Comparison of ENCODE assay signal across 11 cellular contexts in the genomic region with DNA sequence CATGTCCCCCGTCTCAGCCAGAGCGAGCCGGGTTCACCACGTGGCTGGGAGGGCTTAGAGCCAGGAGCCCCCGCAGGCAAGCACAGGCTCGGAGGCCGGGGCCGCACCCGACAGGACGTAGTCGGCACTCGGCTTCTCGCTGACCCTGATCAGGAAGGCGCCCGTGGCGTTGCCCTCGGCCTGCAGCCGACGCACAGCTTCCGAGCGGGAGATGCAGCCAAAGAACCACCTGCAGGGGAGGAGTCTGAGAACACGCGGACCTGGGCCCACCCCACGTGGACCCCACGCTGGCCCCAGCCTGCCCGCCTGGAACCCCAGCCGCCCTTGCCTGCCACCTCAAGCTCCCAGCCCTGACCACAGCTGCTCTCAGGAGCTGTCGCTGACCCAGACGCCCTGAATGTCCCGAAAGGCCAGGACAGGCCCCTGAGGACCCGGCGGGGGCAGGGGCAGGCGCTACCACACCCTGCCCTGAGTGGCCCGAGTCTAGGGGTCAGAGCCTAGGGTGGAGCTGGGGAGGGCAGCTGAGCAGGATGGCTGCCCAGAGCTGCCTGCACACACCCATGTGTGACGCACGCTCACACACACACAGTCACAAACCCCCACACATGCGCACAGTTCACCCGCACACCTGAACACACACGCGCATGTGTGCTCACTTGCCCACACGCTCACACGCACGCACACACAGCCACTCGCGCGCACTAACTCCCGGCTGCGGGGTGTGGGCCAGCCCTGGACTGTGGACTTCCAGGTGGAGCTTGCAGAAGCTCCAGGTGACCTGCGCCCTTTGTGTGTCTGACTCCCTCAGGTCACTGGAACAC. TPM values are rescaled to one million over a fixed set of nuclear protein-coding genes. Genes with fewer than 3 reads are reported as not detected.
DNase-seq lines count a peak whose midpoint lies in the region; ATAC-seq, FAIRE-seq and TF ChIP-seq lines count a peak whose summit lies in the region.
"Had no signal": no experiment of that assay in that cellular context is flagged by ENCODE, and none has a peak within 500 bp of the region (broad histone marks: within the 10 kb centered on the region; RNA-seq: fewer than 3 reads in every experiment).

No MANE protein-coding gene starts in this region.

- FAIRE-seq in K562 (lab: Jason Lieb, UNC), result no peak
- FAIRE-seq: colon had no signal

- no peak for TF ChIP-seq RAD21 in K562 (CRISPR knock-in tag; conservative IDR thresholded peaks at IDR 0.05 in 1 of 2, IDR thresholded peaks at IDR 0.05 in 1 of 2)

- peak overlapping the region in 1 of 2 experiments; percentile 43; a peak in 1 of 4 replicates for H3K9ac ChIP-seq in K562 (ENCODE audit: insufficient read depth in 1 of 2, low read depth in 2 of 2, low read length in 2 of 2)
- peak overlapping the region; percentile 60 for H3K9ac ChIP-seq in neuronal stem cell (ENCODE audit: low read depth, low read length, poor library complexity)

- no peak overlapping the region for H3K4ac ChIP-seq in neuronal stem cell (ENCODE audit: low read length)

- intact Hi-C loops in K562 (cut with micrococcal nuclease), result loop anchor here (5.0 to 10.0 kb wide), 3 partner anchors 120 to 502 kb away; a partner anchor contains a TSS

- H3K18ac ChIP-seq in neuronal stem cell (ENCODE audit: low read length), result peak overlapping the region; percentile 65

- CTCF ChIA-PET in K562 (lab: Yijun Ruan, JAX; ENCODE audit: low intra/inter-chr PET ratio), result no interaction called here

- peak overlapping the region; percentile 99 for H4K91ac ChIP-seq in neuronal stem cell (ENCODE audit: low read depth, low read length, poor library complexity)

- 29% methylated on average over 38 of the region's 49 CpGs for WGBS in K562 (ENCODE audit: insufficient coverage, low coverage, missing lambda C conversion rate)
- WGBS in neuronal stem cell (ENCODE audit: extremely low coverage in 2 of 2, insufficient read length in 2 of 2, insufficient replicate concordance in 1 of 2), 2 donors, result no CpG with 5 or more reads among the region's 49 CpGs

- POLR2A ChIA-PET in K562 (lab: Yijun Ruan, JAX), result interaction anchor here (0.5 to 2.2 kb wide), 4 partner anchors 11 to 546 kb away, joined by 3 to 27 read pairs (median 5); a partner anchor contains a TSS

- ATAC-seq in K562, result no peak

- H2BK12ac ChIP-seq in neuronal stem cell (ENCODE audit: low read length), result peak overlapping the region; percentile 97

- H4K8ac ChIP-seq in neuronal stem cell (ENCODE audit: low read depth, low read length), result peak overlapping the region; percentile 43

- no peaks in the 10 kb centered on the region for H3K79me1 ChIP-seq in neuronal stem cell (ENCODE audit: low read depth, low read length)

- H3K9me1 ChIP-seq in K562 (ENCODE audit: control insufficient read depth, insufficient read depth, low read length), result no peaks in the 10 kb centered on the region

- peaks cover 0 to 31% of the 10 kb centered on the region in 2 experiments; a peak in 3 of 5 replicates for H3K27me3 ChIP-seq in K562 (ENCODE audit: control insufficient read depth in 2 of 2, insufficient read depth in 2 of 2, low read length in 2 of 2)
- H3K27me3 ChIP-seq in neuronal stem cell (ENCODE audit: control insufficient read depth in 3 of 3, insufficient read depth in 3 of 3, low read depth in 1 of 3, low read length in 3 of 3), result peaks cover 0 to 3% (median 0%) of the 10 kb centered on the region in 3 experiments

- H3K14ac ChIP-seq in neuronal stem cell (ENCODE audit: low read length), result peak overlapping the region; percentile 97

- in situ Hi-C loops in K562 (cut with MboI), result no loop called here

- H2AFZ ChIP-seq in K562 (ENCODE audit: low read depth, low read length), result no peak overlapping the region
- no peak overlapping the region for H2AFZ ChIP-seq in neuronal stem cell (ENCODE audit: low read length)

- H2BK120ac ChIP-seq in neuronal stem cell (ENCODE audit: low read depth, low read length), result no peak overlapping the region

- no peak for TF ChIP-seq EP300 in K562 (IDR thresholded peaks at IDR 0.05; ENCODE audit: low read length)

- no peak for TF ChIP-seq CTCF in K562 (IDR thresholded peaks at IDR 0.05 in 2 of 3, conservative IDR thresholded peaks at IDR 0.05 in 1 of 3; ENCODE audit: insufficient read depth in 2 of 3, low read depth in 1 of 3, low read length in 3 of 3)

- DNase-seq in DMS53 (lab: John Stamatoyannopoulos, UW), result peak; percentile 46
- no peak for DNase-seq in DMS53 treated with DMSO at 0.1 percent for 48 hours (lab: John Stamatoyannopoulos, UW; ENCODE audit: unreplicated experiment)
- peak in 1 of 4 experiments; percentile 31 for DNase-seq in K562 (ENCODE audit: extremely low read depth in 1 of 4, low spot score in 3 of 4)
- DNase-seq in neuronal stem cell (ENCODE audit: low spot score), result no peak
- DNase-seq in germinal center (ENCODE audit: low spot score), result no peak
- no peak for DNase-seq in kidney glomerular epithelial cell (lab: John Stamatoyannopoulos, UW)
- DNase-seq: NCI-H510A, SW 1271 had no signal

- peak overlapping the region; percentile 98 for H3K23ac ChIP-seq in neuronal stem cell (ENCODE audit: low read depth, low read length, poor library complexity)

- peaks cover 3% of the 10 kb centered on the region; the same call in 1 of the 2 replicates for H4K20me1 ChIP-seq in K562 (replicated peaks; ENCODE audit: control insufficient read depth, insufficient read depth, low read length)

- H2BK15ac ChIP-seq in neuronal stem cell (ENCODE audit: low read length), result peak overlapping the region; percentile 75

- H3K4me2 ChIP-seq in K562 (ENCODE audit: insufficient read depth, low read length) (no peak overlapping the region), neuronal stem cell (ENCODE audit: insufficient read depth, low read length, poor library complexity, severe bottlenecking) (no peak overlapping the region)

- peaks cover 6 to 80% of the 10 kb centered on the region in 2 experiments; a peak in 4 of 5 replicates for H3K4me1 ChIP-seq in K562 (replicated peaks in 1 of 2; ENCODE audit: control insufficient read depth in 2 of 2, insufficient read depth in 2 of 2, low read length in 2 of 2)
- H3K4me1 ChIP-seq in neuronal stem cell (ENCODE audit: control insufficient read depth in 2 of 2, insufficient read depth in 1 of 2, low read depth in 1 of 2, low read length in 2 of 2), result peaks cover 16 to 20% of the 10 kb centered on the region in 2 donors

- peak overlapping the region; percentile 90 for H2BK5ac ChIP-seq in neuronal stem cell (ENCODE audit: low read length)

- BruUV-seq in K562 (replicated peaks; lab: Mats Ljungman, UMichigan), result no TSS peak

- H2AK5ac ChIP-seq in neuronal stem cell (ENCODE audit: low read depth, low read length), result peak overlapping the region; percentile 99

- no peaks in the 10 kb centered on the region for H3K79me2 ChIP-seq in K562 (ENCODE audit: control insufficient read depth, insufficient read depth, low read length)

- H3K27ac ChIP-seq in K562 (ENCODE audit: extremely low read depth, low read depth, low read length) (no peak overlapping the region), neuronal stem cell (replicated peaks; ENCODE audit: low read length) (no peak overlapping the region)
- H3K27ac ChIP-seq: 22Rv1, prostate gland had no signal

- H3K4me3 ChIP-seq in K562, result no peak overlapping the region
- no peak overlapping the region for H3K4me3 ChIP-seq in neuronal stem cell (ENCODE audit: low read length in 2 of 2)
- H3K4me3 ChIP-seq: prostate gland had no signal

- no peak for TF ChIP-seq POLR2A in K562 (conservative IDR thresholded peaks at IDR 0.05)

- H3K36me3 ChIP-seq in K562 (ENCODE audit: control insufficient read depth, insufficient read depth, low read length) (no peaks in the 10 kb centered on the region), neuronal stem cell (replicated peaks in 1 of 2; ENCODE audit: control insufficient read depth in 2 of 2, insufficient read depth in 2 of 2, low read length in 2 of 2) (no peaks in the 10 kb centered on the region)
- H3K36me3 ChIP-seq: prostate gland had no signal

- H3K9me3 ChIP-seq in K562 (replicated peaks; ENCODE audit: control insufficient read depth, insufficient read depth, low read depth, low read length), result no peaks in the 10 kb centered on the region
- H3K9me3 ChIP-seq in neuronal stem cell (replicated peaks in 1 of 2; ENCODE audit: control insufficient read depth in 2 of 2, insufficient read depth in 1 of 2, low read depth in 1 of 2, low read length in 2 of 2), result peaks cover 0 to 2% of the 10 kb centered on the region in 2 donors
- H3K9me3 ChIP-seq: prostate gland had no signal

RNA-seq across cellular contexts. Expression of a gene that starts 2.1 kb away (rescaled TPM):
- not detected in 2 replicates for total RNA-seq in K562 (2011; cell fraction: chromatin; rRNA removed; ENCODE audit: low replicate concordance)
- total RNA-seq in K562 (2011; cell fraction: nucleolus; rRNA removed), result not detected in 2 replicates
- not detected in 2 replicates for total RNA-seq in K562 (2011; cell fraction: nucleoplasm; rRNA removed)
- total RNA-seq in K562 (2014; rRNA removed) (not detected in 2 replicates), K562 (2014; rRNA removed; fragmentation: Illumina TruSeq; extraction: Trizol) (not detected in 2 replicates), K562 (2015; rRNA removed; fragmentation: Illumina TruSeq; extraction: Trizol) (not detected in 2 replicates), K562 (2021) (not detected in 2 replicates)
- polyA plus RNA-seq in K562 (2011; rRNA removed) (not detected in 2 replicates), K562 (2014; fragmentation: Illumina TruSeq; extraction: Trizol) (not detected in 2 replicates), K562 (2014; fragmentation: Nextera tagmentation; extraction: Ambion mirVana) (not detected), K562 (2014; rRNA removed) (0.07 TPM in 1 of 2 replicates, not detected in the other)
- polyA plus RNA-seq in K562 (2011; cell fraction: cytosol; rRNA removed), result 0.03 TPM in 1 of 2 replicates, not detected in the other
- polyA plus RNA-seq in K562 (2011; cell fraction: nucleus; rRNA removed), result not detected in 2 replicates
- 0.11 TPM in 1 of 2 replicates, not detected in the other for polyA plus RNA-seq in K562 (2012)
- not detected in 2 replicates for polyA minus RNA-seq in K562 (2011; rRNA and poly(A)+ RNA removed)
- not detected in 2 replicates for polyA minus RNA-seq in K562 (2011; cell fraction: cytosol; rRNA and poly(A)+ RNA removed)
- not detected in 2 replicates for polyA minus RNA-seq in K562 (2011; cell fraction: nucleus; rRNA and poly(A)+ RNA removed)
- polyA plus RNA-seq in neuronal stem cell (2013, experiment 1 of 2), result not detected
- polyA plus RNA-seq in neuronal stem cell (2013, experiment 2 of 2), result not detected

RNA-seq across cellular contexts. Expression of a gene that starts 12.5 kb away (rescaled TPM):
- total RNA-seq in K562 (2011; cell fraction: chromatin; rRNA removed; ENCODE audit: low replicate concordance), result not detected in 2 replicates
- 0.17 TPM in 1 of 2 replicates, not detected in the other for total RNA-seq in K562 (2011; cell fraction: nucleolus; rRNA removed)
- total RNA-seq in K562 (2011; cell fraction: nucleoplasm; rRNA removed), result not detected in 2 replicates
- total RNA-seq in K562 (2014; rRNA removed) (not detected in 2 replicates), K562 (2014; rRNA removed; fragmentation: Illumina TruSeq; extraction: Trizol) (not detected in 2 replicates), K562 (2015; rRNA removed; fragmentation: Illumina TruSeq; extraction: Trizol) (not detected in 2 replicates), K562 (2021) (not detected in 2 replicates)
- polyA plus RNA-seq in K562 (2011; rRNA removed) (0.04 and 0.07 TPM in 2 replicates), K562 (2014; fragmentation: Illumina TruSeq; extraction: Trizol) (not detected in 2 replicates), K562 (2014; fragmentation: Nextera tagmentation; extraction: Ambion mirVana) (not detected), K562 (2014; rRNA removed) (not detected in 2 replicates)
- polyA plus RNA-seq in K562 (2011; cell fraction: cytosol; rRNA removed), result 0.03 and 0.07 TPM in 2 replicates
- polyA plus RNA-seq in K562 (2011; cell fraction: nucleus; rRNA removed), result 0.13 and 0.21 TPM in 2 replicates
- 0.05 TPM in 1 of 2 replicates, not detected in the other for polyA plus RNA-seq in K562 (2012)
- polyA minus RNA-seq in K562 (2011; rRNA and poly(A)+ RNA removed), result not detected in 2 replicates
- not detected in 2 replicates for polyA minus RNA-seq in K562 (2011; cell fraction: cytosol; rRNA and poly(A)+ RNA removed)
- not detected in 2 replicates for polyA minus RNA-seq in K562 (2011; cell fraction: nucleus; rRNA and poly(A)+ RNA removed)
- not detected for polyA plus RNA-seq in neuronal stem cell (2013, experiment 1 of 2)
- polyA plus RNA-seq in neuronal stem cell (2013, experiment 2 of 2), result not detected

RNA-seq across cellular contexts. Expression of a gene that starts 14.5 kb away (rescaled TPM):
- 8.8 and 25.0 TPM in 2 replicates for total RNA-seq in K562 (2011; cell fraction: chromatin; rRNA removed; ENCODE audit: low replicate concordance)
- total RNA-seq in K562 (2011; cell fraction: nucleolus; rRNA removed), result 34.9 and 37.0 TPM in 2 replicates
- total RNA-seq in K562 (2011; cell fraction: nucleoplasm; rRNA removed), result 25.6 and 28.6 TPM in 2 replicates
- total RNA-seq in K562 (2014; rRNA removed) (73.9 and 86.1 TPM in 2 replicates), K562 (2014; rRNA removed; fragmentation: Illumina TruSeq; extraction: Trizol) (2.3 and 4.5 TPM in 2 replicates), K562 (2015; rRNA removed; fragmentation: Illumina TruSeq; extraction: Trizol) (10.5 and 16.6 TPM in 2 replicates), K562 (2021) (220 and 233 TPM in 2 replicates)
- polyA plus RNA-seq in K562 (2011; rRNA removed) (4.5 and 9.8 TPM in 2 replicates), K562 (2014; fragmentation: Illumina TruSeq; extraction: Trizol) (11.2 and 59.1 TPM in 2 replicates), K562 (2014; fragmentation: Nextera tagmentation; extraction: Ambion mirVana) (under 1 TPM; 0.77 to 0.85 TPM), K562 (2014; rRNA removed) (98.3 and 99.6 TPM in 2 replicates)
- 17.2 and 51.6 TPM in 2 replicates for polyA plus RNA-seq in K562 (2011; cell fraction: cytosol; rRNA removed)
- polyA plus RNA-seq in K562 (2011; cell fraction: nucleus; rRNA removed), result 34.4 and 40.3 TPM in 2 replicates
- polyA plus RNA-seq in K562 (2012), result 125 and 320 TPM in 2 replicates
- polyA minus RNA-seq in K562 (2011; rRNA and poly(A)+ RNA removed), result 0.95 and 2.2 TPM in 2 replicates
- polyA minus RNA-seq in K562 (2011; cell fraction: cytosol; rRNA and poly(A)+ RNA removed), result 82.0 and 193 TPM in 2 replicates
- polyA minus RNA-seq in K562 (2011; cell fraction: nucleus; rRNA and poly(A)+ RNA removed), result 25.2 and 33.4 TPM in 2 replicates
- polyA plus RNA-seq in neuronal stem cell (2013, experiment 1 of 2), result 310 TPM
- 296 TPM for polyA plus RNA-seq in neuronal stem cell (2013, experiment 2 of 2)

RNA-seq across cellular contexts. Expression of a gene that starts 18.9 kb away (rescaled TPM):
- 1.1 and 6.2 TPM in 2 replicates for total RNA-seq in K562 (2011; cell fraction: chromatin; rRNA removed; ENCODE audit: low replicate concordance)
- 5.0 and 5.5 TPM in 2 replicates for total RNA-seq in K562 (2011; cell fraction: nucleolus; rRNA removed)
- total RNA-seq in K562 (2011; cell fraction: nucleoplasm; rRNA removed), result 1.8 and 2.2 TPM in 2 replicates
- total RNA-seq in K562 (2014; rRNA removed) (0.64 and 0.65 TPM in 2 replicates), K562 (2014; rRNA removed; fragmentation: Illumina TruSeq; extraction: Trizol) (0.06 TPM in 1 of 2 replicates, not detected in the other), K562 (2015; rRNA removed; fragmentation: Illumina TruSeq; extraction: Trizol) (0.14 and 0.23 TPM in 2 replicates), K562 (2021) (0.74 and 0.89 TPM in 2 replicates)
- polyA plus RNA-seq in K562 (2011; rRNA removed) (1.2 TPM in 2 replicates), K562 (2014; fragmentation: Illumina TruSeq; extraction: Trizol) (0.15 and 0.39 TPM in 2 replicates), K562 (2014; fragmentation: Nextera tagmentation; extraction: Ambion mirVana) (under 1 TPM in 1 of 2 experiments, not detected in 1; 0.08 TPM), K562 (2014; rRNA removed) (1.2 and 2.3 TPM in 2 replicates)
- polyA plus RNA-seq in K562 (2011; cell fraction: cytosol; rRNA removed), result 1.9 and 6.4 TPM in 2 replicates
- 5.8 and 19.1 TPM in 2 replicates for polyA plus RNA-seq in K562 (2011; cell fraction: nucleus; rRNA removed)
- polyA plus RNA-seq in K562 (2012), result 0.94 and 1.1 TPM in 2 replicates
- polyA minus RNA-seq in K562 (2011; rRNA and poly(A)+ RNA removed), result 0.45 and 0.56 TPM in 2 replicates
- 0.46 and 1.3 TPM in 2 replicates for polyA minus RNA-seq in K562 (2011; cell fraction: cytosol; rRNA and poly(A)+ RNA removed)
- 1.6 and 3.9 TPM in 2 replicates for polyA minus RNA-seq in K562 (2011; cell fraction: nucleus; rRNA and poly(A)+ RNA removed)
- 7.5 TPM for polyA plus RNA-seq in neuronal stem cell (2013, experiment 1 of 2)
- 7.2 TPM for polyA plus RNA-seq in neuronal stem cell (2013, experiment 2 of 2)

RNA-seq across cellular contexts. Expression of a gene that starts 36.2 kb away (rescaled TPM):
- 13.0 and 31.1 TPM in 2 replicates for total RNA-seq in K562 (2011; cell fraction: chromatin; rRNA removed; ENCODE audit: low replicate concordance)
- total RNA-seq in K562 (2011; cell fraction: nucleolus; rRNA removed), result 23.3 and 23.8 TPM in 2 replicates
- total RNA-seq in K562 (2011; cell fraction: nucleoplasm; rRNA removed), result 9.9 and 20.4 TPM in 2 replicates
- total RNA-seq in K562 (2014; rRNA removed) (20.9 and 24.8 TPM in 2 replicates), K562 (2014; rRNA removed; fragmentation: Illumina TruSeq; extraction: Trizol) (8.7 and 11.5 TPM in 2 replicates), K562 (2015; rRNA removed; fragmentation: Illumina TruSeq; extraction: Trizol) (7.7 and 8.7 TPM in 2 replicates), K562 (2021) (29.0 and 29.6 TPM in 2 replicates)
- polyA plus RNA-seq in K562 (2011; rRNA removed) (9.6 and 11.8 TPM in 2 replicates), K562 (2014; fragmentation: Illumina TruSeq; extraction: Trizol) (27.2 and 29.6 TPM in 2 replicates), K562 (2014; fragmentation: Nextera tagmentation; extraction: Ambion mirVana) (under 1 TPM; 0.04 to 0.58 TPM), K562 (2014; rRNA removed) (10.9 and 11.4 TPM in 2 replicates)
- 10.8 and 19.3 TPM in 2 replicates for polyA plus RNA-seq in K562 (2011; cell fraction: cytosol; rRNA removed)
- 13.8 and 24.9 TPM in 2 replicates for polyA plus RNA-seq in K562 (2011; cell fraction: nucleus; rRNA removed)
- polyA plus RNA-seq in K562 (2012), result 29.1 and 61.1 TPM in 2 replicates
- polyA minus RNA-seq in K562 (2011; rRNA and poly(A)+ RNA removed), result 10.3 and 11.5 TPM in 2 replicates
- polyA minus RNA-seq in K562 (2011; cell fraction: cytosol; rRNA and poly(A)+ RNA removed), result 34.7 and 45.1 TPM in 2 replicates
- 8.2 and 10.0 TPM in 2 replicates for polyA minus RNA-seq in K562 (2011; cell fraction: nucleus; rRNA and poly(A)+ RNA removed)
- polyA plus RNA-seq in neuronal stem cell (2013, experiment 1 of 2), result 0.57 TPM
- 0.96 TPM for polyA plus RNA-seq in neuronal stem cell (2013, experiment 2 of 2)
